1 cellular context compared by ENCODE assay signal in genomic region chr11:70650075-70650909, GRCh38.
TF ChIP-seq lines count a peak whose summit lies in the region.

No MANE protein-coding gene starts in this region.

TF ChIP-seq in HepG2, 621 proteins besides CTCF, POLR2A, EP300 and RAD21 (continued from another document and continues in another):
- TF ChIP-seq ZNF18 (CRISPR knock-in tag; IDR thresholded peaks at IDR 0.05; ENCODE audit: insufficient replicate concordance): peak; percentile 97
- TF ChIP-seq ARNT2 (CRISPR knock-in tag; IDR thresholded peaks at IDR 0.05; ENCODE audit: low read depth): peak; percentile 98
- TF ChIP-seq YY1 (IDR thresholded peaks at IDR 0.05; ENCODE audit: insufficient read depth, insufficient replicate concordance, low read depth, low read length): no peak
- peak; percentile 95; the same call in 1 of the 2 replicates for TF ChIP-seq CSRNP2 (CRISPR knock-in tag; conservative IDR thresholded peaks at IDR 0.05; ENCODE audit: low read depth)
- no peak for TF ChIP-seq BHLHE40 (IDR thresholded peaks at IDR 0.05; ENCODE audit: low read length)
- TF ChIP-seq TOPORS (CRISPR knock-in tag; IDR thresholded peaks at IDR 0.05): peak; percentile 99
- peak; percentile 97 for TF ChIP-seq KDM2A (CRISPR knock-in tag; IDR thresholded peaks at IDR 0.05; ENCODE audit: borderline replicate concordance, low read depth)
- peak; percentile 96 for TF ChIP-seq ELF4 (CRISPR knock-in tag; IDR thresholded peaks at IDR 0.05; ENCODE audit: borderline replicate concordance)
- no peak for TF ChIP-seq NR2F2 (IDR thresholded peaks at IDR 0.05; ENCODE audit: borderline replicate concordance, low read depth)
- TF ChIP-seq NFAT5 (CRISPR knock-in tag; IDR thresholded peaks at IDR 0.05): peak; percentile 100
- peak; percentile 70 for TF ChIP-seq HIVEP1 (CRISPR knock-in tag; IDR thresholded peaks at IDR 0.05)
- TF ChIP-seq FOXK2 (IDR thresholded peaks at IDR 0.05): no peak
- peak; percentile 95 for TF ChIP-seq ISL2 (CRISPR knock-in tag; IDR thresholded peaks at IDR 0.05)
- TF ChIP-seq MTF2 (CRISPR knock-in tag; IDR thresholded peaks at IDR 0.05; ENCODE audit: borderline replicate concordance): 0 out of 2 replicates have a peak, but pooled peaks have one; percentile 53
- TF ChIP-seq ZNF276 (CRISPR knock-in tag; IDR thresholded peaks at IDR 0.05; ENCODE audit: low read depth): peak; percentile 99
- no peak for TF ChIP-seq SRSF9 (IDR thresholded peaks at IDR 0.05; ENCODE audit: borderline replicate concordance, insufficient read depth, low read depth, low read length, poor library complexity, severe bottlenecking)
- peak; percentile 98 for TF ChIP-seq JDP2 (CRISPR knock-in tag; IDR thresholded peaks at IDR 0.05; ENCODE audit: borderline replicate concordance)
- peak; percentile 78 for TF ChIP-seq RFX3 (CRISPR knock-in tag; IDR thresholded peaks at IDR 0.05)
- peak; percentile 48 for TF ChIP-seq ZNF687 (CRISPR knock-in tag; IDR thresholded peaks at IDR 0.05)
- peak; percentile 99 for TF ChIP-seq ZNF280B (CRISPR knock-in tag; IDR thresholded peaks at IDR 0.05; ENCODE audit: borderline replicate concordance)
- TF ChIP-seq NFRKB (IDR thresholded peaks at IDR 0.05): no peak
- no peak for TF ChIP-seq HMGA1 (CRISPR knock-in tag; conservative IDR thresholded peaks at IDR 0.05)
- peak; percentile 99 for TF ChIP-seq KLF13 (CRISPR knock-in tag; IDR thresholded peaks at IDR 0.05)
- TF ChIP-seq IKZF5 (CRISPR knock-in tag; IDR thresholded peaks at IDR 0.05): peak; percentile 99
- peak; percentile 100 for TF ChIP-seq IKZF4 (CRISPR knock-in tag; IDR thresholded peaks at IDR 0.05; ENCODE audit: borderline replicate concordance, low read depth, not compliant biosample characterization)
- peak; percentile 99 for TF ChIP-seq ZNF275 (CRISPR knock-in tag; IDR thresholded peaks at IDR 0.05; ENCODE audit: borderline replicate concordance)
- TF ChIP-seq SOX13 (IDR thresholded peaks at IDR 0.05): no peak
- peak in 1 of 2 experiments; percentile 90; a peak in 2 of 4 replicates for TF ChIP-seq SOX13 (CRISPR knock-in tag; conservative IDR thresholded peaks at IDR 0.05 in 1 of 2, IDR thresholded peaks at IDR 0.05 in 1 of 2)
- no peak for TF ChIP-seq NFIC (IDR thresholded peaks at IDR 0.05; ENCODE audit: low read length)
- peak; percentile 99 for TF ChIP-seq ZNF737 (CRISPR knock-in tag; IDR thresholded peaks at IDR 0.05; ENCODE audit: borderline replicate concordance)
- TF ChIP-seq ZNF83 (CRISPR knock-in tag; IDR thresholded peaks at IDR 0.05; ENCODE audit: borderline replicate concordance): peak; percentile 100
- TF ChIP-seq NCOA2 (CRISPR knock-in tag; IDR thresholded peaks at IDR 0.05): peak; percentile 93
- TF ChIP-seq ZNF747 (CRISPR knock-in tag; IDR thresholded peaks at IDR 0.05; ENCODE audit: borderline replicate concordance): peak; percentile 98
- peak; percentile 99 for TF ChIP-seq ZNF451 (CRISPR knock-in tag; IDR thresholded peaks at IDR 0.05)
- peak; percentile 99 for TF ChIP-seq ZNF431 (CRISPR knock-in tag; IDR thresholded peaks at IDR 0.05; ENCODE audit: borderline replicate concordance, low read depth)
- no peak for TF ChIP-seq PLRG1 (conservative IDR thresholded peaks at IDR 0.05)
- no peak for TF ChIP-seq SYNCRIP (IDR thresholded peaks at IDR 0.05; ENCODE audit: insufficient read depth, low read depth, low read length)
- peak; percentile 76; the same call in 1 of the 2 replicates for TF ChIP-seq ZNF362 (CRISPR knock-in tag; IDR thresholded peaks at IDR 0.05; ENCODE audit: borderline replicate concordance)
- no peak for TF ChIP-seq DPF2 (CRISPR knock-in tag; IDR thresholded peaks at IDR 0.05; ENCODE audit: borderline replicate concordance, low read depth)
- peak; percentile 100 for TF ChIP-seq NFKBIZ (CRISPR knock-in tag; IDR thresholded peaks at IDR 0.05)
- peak; percentile 90 for TF ChIP-seq ZNF383 (CRISPR knock-in tag; IDR thresholded peaks at IDR 0.05; ENCODE audit: borderline replicate concordance)
- TF ChIP-seq HNRNPL (IDR thresholded peaks at IDR 0.05; ENCODE audit: low read depth, low read length): no peak
- peak; percentile 93 for TF ChIP-seq SAFB2 (CRISPR knock-in tag; IDR thresholded peaks at IDR 0.05; ENCODE audit: borderline replicate concordance, low read depth)
- TF ChIP-seq ZNF256 (CRISPR knock-in tag; conservative IDR thresholded peaks at IDR 0.05): peak; percentile 100
